Comparison of ENCODE assay signal across 8 cellular contexts in the genomic region with DNA sequence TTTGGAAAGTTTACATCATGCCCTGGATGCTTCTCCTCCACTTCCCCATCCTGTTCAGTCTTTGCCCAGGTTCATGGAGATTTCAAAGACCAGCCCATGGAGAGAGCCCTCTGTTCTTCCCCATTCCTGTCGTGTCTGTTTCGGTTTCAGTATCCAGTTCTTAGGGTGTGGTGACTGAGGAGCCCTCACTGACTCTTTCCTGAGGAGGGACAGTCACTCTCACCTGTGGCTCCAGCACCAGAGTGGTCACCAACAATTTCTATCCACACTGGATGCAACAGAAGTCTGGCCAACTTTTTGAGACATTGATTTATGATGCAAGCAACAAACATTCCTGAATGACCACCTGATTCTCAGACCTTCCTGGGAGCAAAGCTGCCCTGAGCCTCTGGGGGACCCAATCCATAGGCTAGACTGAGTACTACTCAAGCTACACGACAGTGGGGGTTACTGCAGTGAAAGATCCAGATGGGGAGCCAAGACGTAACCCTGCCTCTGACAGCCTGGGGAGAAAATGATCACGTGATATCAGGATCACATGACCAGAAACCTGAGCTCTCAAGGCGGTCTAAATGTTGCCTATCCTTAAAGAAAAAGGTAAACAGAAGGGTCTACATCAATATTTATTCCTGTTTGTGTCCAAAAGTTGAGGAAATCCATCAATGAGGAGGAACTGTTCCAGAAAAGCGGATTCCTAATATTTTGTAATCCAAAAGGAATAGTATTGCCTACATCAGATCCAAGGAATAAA.
DNase-seq lines count a peak whose midpoint lies in the region; ATAC-seq, FAIRE-seq and TF ChIP-seq lines count a peak whose summit lies in the region.

No MANE protein-coding gene starts in this region.

- H3K4me1 ChIP-seq in endodermal cell (ENCODE audit: control insufficient read depth, insufficient read depth, low read length): no peaks in the 10 kb centered on the region

- H3K27ac ChIP-seq in AG04450 (ENCODE audit: low read depth, low read length) (no peak overlapping the region), endodermal cell (ENCODE audit: low read depth, low read length) (no peak overlapping the region)

- H3K9me3 Mint-ChIP-seq in endodermal cell: no peaks in the 10 kb centered on the region

- H3K9me3 ChIP-seq in AG04450 (ENCODE audit: control insufficient read depth, insufficient read depth, low read length) (no peaks in the 10 kb centered on the region), endodermal cell (ENCODE audit: control insufficient read depth, low read length) (no peaks in the 10 kb centered on the region)

- no peak overlapping the region for H3K27ac Mint-ChIP-seq in endodermal cell

- H3K4me1 Mint-ChIP-seq in endodermal cell: peaks cover 1% of the 10 kb centered on the region

- DNase-seq in AG04450 (ENCODE audit: low read depth, low spot score) (peak; percentile 50), NOMO-1 treated with DMSO at 0.1 percent for 48 hours (lab: John Stamatoyannopoulos, UW; ENCODE audit: unreplicated experiment) (peak; percentile 61), endodermal cell (peak; percentile 67), skeletal muscle cell (ENCODE audit: low read depth) (peak; percentile 39), LoVo (ENCODE audit: low spot score) (no peak), frontal cortex (ENCODE audit: low spot score in 2 of 2) (no peak)

- POLR2A ChIA-PET in AG04450 (lab: Yijun Ruan, JAX): interaction anchor here (0.6 kb wide), 1 partner anchor 1129 kb away, joined by 8 read pairs; no protein-coding TSS in a partner anchor

- H3K27me3 Mint-ChIP-seq in endodermal cell (ENCODE audit: insufficient read depth): peaks cover 91% of the 10 kb centered on the region

- no peak for FAIRE-seq in frontal cortex (lab: Jason Lieb, UNC)

- H3K4me3 Mint-ChIP-seq in endodermal cell: no peak overlapping the region

- no peaks in the 10 kb centered on the region for H3K36me3 ChIP-seq in endodermal cell (ENCODE audit: control insufficient read depth, insufficient read depth, low read length)

- CTCF ChIA-PET in AG04450 (lab: Charles Lee): interaction anchor here (0.6 to 1.5 kb wide), 3 partner anchors 10 to 86 kb away, joined by 3 to 8 read pairs (median 5); no protein-coding TSS in a partner anchor

- WGBS in endodermal cell (ENCODE audit: insufficient coverage in 1 of 2, insufficient read length in 1 of 2), 2 experiments: 55 to 62% methylated on average over 5 to 6 of the region's 7 CpGs

- peak; percentile 51 for ATAC-seq in GM18511 (IDR thresholded peaks at IDR 0.05; ENCODE audit: unreplicated experiment)
- peak; percentile 28 for ATAC-seq in HG03139 (IDR thresholded peaks at IDR 0.05; ENCODE audit: unreplicated experiment)

- peak overlapping the region; percentile 47 for H3K4me3 ChIP-seq in AG04450 (ENCODE audit: low read depth, low read length)
- no peak overlapping the region for H3K4me3 ChIP-seq in endodermal cell (ENCODE audit: low read length)
- peak overlapping the region; percentile 14 for H3K4me3 ChIP-seq in skeletal muscle cell (ENCODE audit: low read depth, low read length)

- H3K36me3 Mint-ChIP-seq in endodermal cell (ENCODE audit: low read depth): no peaks in the 10 kb centered on the region

- H3K27me3 ChIP-seq in AG04450 (ENCODE audit: control insufficient read depth, insufficient read depth, low read length) (peaks cover 19% of the 10 kb centered on the region), endodermal cell (ENCODE audit: control insufficient read depth, insufficient read depth, low read length, poor library complexity, severe bottlenecking) (peaks cover 89% of the 10 kb centered on the region)

- no peak overlapping the region for H3K9ac ChIP-seq in endodermal cell (ENCODE audit: extremely low read depth, low read length, poor library complexity, severe bottlenecking)

- TF ChIP-seq CTCF in AG04450 (IDR thresholded peaks at IDR 0.05; ENCODE audit: low read depth, low read length) (no peak), endodermal cell (conservative IDR thresholded peaks at IDR 0.05) (no peak)

Comparison
In these comparisons a context has a peak if more than half of its experiments do, and no peak if none do; other contexts are left out.
1. DNase-seq: peak in AG04450 (single experiment), NOMO-1 treated with DMSO at 0.1 percent for 48 hours (single experiment), endodermal cell (single experiment) and skeletal muscle cell (single experiment); none in LoVo (single experiment) and frontal cortex (0 of 2).